ENCODE assay signal across 30 cellular contexts in the genomic region with DNA sequence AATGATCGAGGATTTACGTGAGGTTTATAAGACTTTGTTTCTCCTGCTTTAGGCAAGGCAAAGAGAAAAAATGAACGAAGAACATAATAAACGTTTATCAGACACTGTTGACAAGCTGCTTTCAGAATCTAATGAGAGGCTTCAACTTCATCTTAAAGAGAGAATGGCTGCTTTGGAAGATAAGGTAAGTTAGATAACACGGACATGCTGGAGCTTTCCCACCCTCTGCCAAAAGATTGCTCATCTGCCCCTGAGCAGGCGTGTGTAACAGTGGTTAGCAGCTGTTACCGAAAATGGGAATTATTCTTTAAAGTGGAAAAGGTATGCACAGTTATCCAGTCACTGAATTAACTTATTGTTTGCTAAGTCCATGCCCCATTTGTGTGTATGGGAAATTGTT.
"Had no signal": no experiment of that assay in that cellular context is flagged by ENCODE, and none has a peak within 500 bp of the region (broad histone marks: within the 10 kb centered on the region; RNA-seq: fewer than 3 reads in every experiment).

No MANE protein-coding gene starts in this region.

- H3K4me1 Mint-ChIP-seq: naive B cell; stimulated activated memory B cell treated with anti-CD40 and anti-IgM and Interleukin-4, amounts not matched to agents 10 μg/mL and 1 μg/mL and 100 μg/mL, for 72 hours; stimulated activated naive CD8-positive, alpha-beta T cell treated with anti-CD3 and anti-CD28 coated beads, Interleukin-15, amount 100 ng/mL, for 72 hours had no signal

- DNase-seq: activated CD4-positive, alpha-beta T cell treated with anti-CD3 and anti-CD28 coated beads for 4 hours; activated CD4-positive, alpha-beta T cell treated with anti-CD3 and anti-CD28 coated beads, Interleukin-2, amount 50 U/mL, for 4 hours; activated effector memory CD4-positive, alpha-beta T cell treated with Interleukin-2 at 50 U/mL for 16 hours; activated naive CD4-positive, alpha-beta T cell treated with Interleukin-2 at 50 U/mL for 16 hours; activated T-cell treated with anti-CD3 and anti-CD28 coated beads for 4 hours; activated T-cell treated with anti-CD3 and anti-CD28 coated beads, Interleukin-2, amount 50 U/mL, for 72 hours; aorta; body of pancreas; dermis blood vessel endothelial cell; effector CD4-positive, alpha-beta T cell; left ventricle myocardium inferior; naive B cell; nephron progenitor cell; pancreas; psoas muscle; sigmoid colon; small intestine; stimulated activated CD4-positive, alpha-beta T cell treated with anti-CD3 and anti-CD28 coated beads, Interleukin-1b, Interleukin-23, amount 100 ng/mL, for 48 hours; stimulated activated CD4-positive, alpha-beta T cell treated with anti-CD3 and anti-CD28 coated beads, Interleukin-4, amount 100 ng/mL, for 4 hours; stimulated activated CD8-positive, alpha-beta memory T cell treated with anti-CD3 and anti-CD28 coated beads, Interleukin-4, amount 100 ng/mL, for 48 hours; stimulated activated naive CD8-positive, alpha-beta T cell treated with anti-CD3 and anti-CD28 coated beads, Interleukin-15, amount 100 ng/mL, for 72 hours; T1000; thyroid gland; upper lobe of left lung had no signal

- H3K4me3 Mint-ChIP-seq: activated naive CD8-positive, alpha-beta T cell; activated T-cell treated with anti-CD3 and anti-CD28 coated beads, Interleukin-2, amount 50 U/mL, for 72 hours; naive B cell; nephron progenitor cell; stimulated activated memory B cell treated with anti-CD40 and anti-IgM and Interleukin-4, amounts not matched to agents 10 μg/mL and 1 μg/mL and 100 μg/mL, for 72 hours; stimulated activated naive CD8-positive, alpha-beta T cell treated with anti-CD3 and anti-CD28 coated beads, Interleukin-15, amount 100 ng/mL, for 72 hours; T-helper 1 cell treated with Interleukin-12 subunit alpha and Interleukin-12 subunit beta and Interleukin-4 antibody, amounts not matched to agents 30 μg/mL and 1 μg/mL, for 36 hours had no signal

- H3K27me3 ChIP-seq: body of pancreas, gastroesophageal sphincter, hepatocyte, pancreas, sigmoid colon, thyroid gland, upper lobe of left lung, vagina had no signal

- H3K4me1 ChIP-seq: body of pancreas, gastroesophageal sphincter, pancreas, psoas muscle, sigmoid colon, thyroid gland, upper lobe of left lung, vagina had no signal

- ATAC-seq: activated T-cell treated with anti-CD3 and anti-CD28 coated beads, Interleukin-2, amount 50 U/mL, for 72 hours; body of pancreas; gastroesophageal sphincter; pancreas; psoas muscle; stimulated activated memory B cell treated with anti-CD40 and anti-IgM and Interleukin-4, amounts not matched to agents 10 μg/mL and 1 μg/mL and 100 μg/mL, for 72 hours; stimulated activated naive CD8-positive, alpha-beta T cell treated with anti-CD3 and anti-CD28 coated beads, Interleukin-15, amount 100 ng/mL, for 72 hours had no signal

- H3K27ac Mint-ChIP-seq: activated naive CD8-positive, alpha-beta T cell; activated T-cell treated with anti-CD3 and anti-CD28 coated beads, Interleukin-2, amount 50 U/mL, for 72 hours; naive B cell; nephron progenitor cell; stimulated activated memory B cell treated with anti-CD40 and anti-IgM and Interleukin-4, amounts not matched to agents 10 μg/mL and 1 μg/mL and 100 μg/mL, for 72 hours; T-helper 1 cell treated with Interleukin-12 subunit alpha and Interleukin-12 subunit beta and Interleukin-4 antibody, amounts not matched to agents 30 μg/mL and 1 μg/mL, for 36 hours had no signal

- H3K27ac ChIP-seq: body of pancreas, gastroesophageal sphincter, hepatocyte, left ventricle myocardium inferior, pancreas, psoas muscle, sigmoid colon, thyroid gland, upper lobe of left lung, vagina had no signal

- H3K9me3 ChIP-seq: body of pancreas, gastroesophageal sphincter, left ventricle myocardium inferior, pancreas, psoas muscle, sigmoid colon, thyroid gland, upper lobe of left lung, vagina had no signal

- H3K4me3 ChIP-seq: body of pancreas, gastroesophageal sphincter, hepatocyte, left ventricle myocardium inferior, pancreas, psoas muscle, sigmoid colon, thyroid gland, upper lobe of left lung, vagina had no signal

- H3K9me3 Mint-ChIP-seq: activated T-cell treated with anti-CD3 and anti-CD28 coated beads, Interleukin-2, amount 50 U/mL, for 72 hours; naive B cell; nephron progenitor cell; stimulated activated memory B cell treated with anti-CD40 and anti-IgM and Interleukin-4, amounts not matched to agents 10 μg/mL and 1 μg/mL and 100 μg/mL, for 72 hours; stimulated activated naive CD8-positive, alpha-beta T cell treated with anti-CD3 and anti-CD28 coated beads, Interleukin-15, amount 100 ng/mL, for 72 hours; T-helper 1 cell treated with Interleukin-12 subunit alpha and Interleukin-12 subunit beta and Interleukin-4 antibody, amounts not matched to agents 30 μg/mL and 1 μg/mL, for 36 hours had no signal

- H3K27me3 Mint-ChIP-seq: activated naive CD8-positive, alpha-beta T cell; naive B cell; stimulated activated memory B cell treated with anti-CD40 and anti-IgM and Interleukin-4, amounts not matched to agents 10 μg/mL and 1 μg/mL and 100 μg/mL, for 72 hours; stimulated activated naive CD8-positive, alpha-beta T cell treated with anti-CD3 and anti-CD28 coated beads, Interleukin-15, amount 100 ng/mL, for 72 hours had no signal
